ENCODE assay signal across 8 cellular contexts in the genomic region with DNA sequence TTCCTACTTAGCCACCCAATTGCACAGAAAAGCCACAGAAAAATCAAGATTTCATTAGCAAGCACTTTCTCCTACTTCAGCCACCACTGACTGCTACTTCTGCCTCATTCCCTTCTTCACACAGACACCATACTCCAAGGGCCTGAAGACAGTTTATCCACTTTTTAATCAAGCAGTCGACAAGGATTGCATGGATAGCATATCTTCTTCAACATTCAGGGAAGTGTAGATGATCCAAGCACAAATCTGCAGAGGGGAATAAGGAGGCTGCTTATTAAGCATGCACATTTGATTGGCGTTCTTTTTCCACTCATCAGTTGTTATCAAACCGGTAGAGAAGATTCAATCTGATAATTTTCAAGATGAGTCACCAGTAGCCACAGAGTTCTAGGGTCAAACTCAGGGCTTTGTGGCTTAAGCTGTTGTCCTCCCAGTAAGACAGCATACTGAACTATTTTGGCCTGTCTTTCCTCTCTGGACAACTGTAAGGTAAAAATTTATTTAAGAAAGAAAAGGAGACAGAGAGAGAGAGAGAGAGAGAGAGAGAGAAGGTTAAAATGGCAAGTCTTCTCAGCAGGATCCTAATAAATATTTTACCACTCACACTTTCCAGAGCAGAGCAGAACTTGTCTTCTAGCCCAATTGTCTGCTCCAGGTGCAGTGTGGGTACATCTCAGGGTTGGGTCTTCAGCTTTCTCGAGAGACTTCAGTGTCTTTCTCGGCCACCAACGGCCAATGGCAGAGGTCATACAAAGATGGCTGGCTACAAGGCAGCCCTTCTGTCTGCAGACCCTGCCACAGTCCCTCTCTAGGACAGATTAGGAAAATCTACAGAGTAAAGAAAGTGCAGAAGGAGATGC.
A peak's percentile ranks its signal among the peaks of the same experiment; 100 is the strongest.
DNase-seq lines count a peak whose midpoint lies in the region; ATAC-seq and TF ChIP-seq lines count a peak whose summit lies in the region.

No MANE protein-coding gene starts in this region.

- H3K36me3 Mint-ChIP-seq in effector memory CD8-positive, alpha-beta T cell (ENCODE audit: insufficient read depth) = peaks cover 4% of the 10 kb centered on the region
- H3K36me3 Mint-ChIP-seq in H9 (ENCODE audit: insufficient read depth in 1 of 3, low read depth in 3 of 3) = no peaks in the 10 kb centered on the region

- H3K36me3 ChIP-seq in IMR-90 (ENCODE audit: control insufficient read depth, insufficient read depth, low read length) = no peaks in the 10 kb centered on the region

- no peak overlapping the region for H3K18ac ChIP-seq in IMR-90 (ENCODE audit: low read depth, low read length)
- H3K18ac ChIP-seq in H9 (ENCODE audit: insufficient read length, low read depth, low read length) = no peak overlapping the region

- TF ChIP-seq CTCF in GM13976 (IDR thresholded peaks at IDR 0.05; ENCODE audit: borderline replicate concordance, control extremely low read depth, extremely low read depth, insufficient read depth, missing control alignments) = no peak
- no peak for TF ChIP-seq CTCF in IMR-90 (conservative IDR thresholded peaks at IDR 0.05; ENCODE audit: low read depth, low read length)
- TF ChIP-seq CTCF in H9 (conservative IDR thresholded peaks at IDR 0.05) = no peak

- no peaks in the 10 kb centered on the region for H3K23me2 ChIP-seq in H9 (ENCODE audit: insufficient read length, low read depth, low read length, poor library complexity, severe bottlenecking)

- no peak overlapping the region for H2BK15ac ChIP-seq in IMR-90 (ENCODE audit: low read depth, low read length)
- H2BK15ac ChIP-seq in H9 (ENCODE audit: low read depth, low read length) = no peak overlapping the region

- peaks cover 3% of the 10 kb centered on the region for H3K9me1 ChIP-seq in IMR-90 (ENCODE audit: insufficient read depth, low read length)

- H3T11ph ChIP-seq in H9 (ENCODE audit: low read length) = no peak overlapping the region

- H4K91ac ChIP-seq in IMR-90 (ENCODE audit: insufficient read depth, low read depth, low read length) (no peak overlapping the region), H9 (ENCODE audit: insufficient read length, low read depth, low read length) (no peak overlapping the region)

- H3K9me3 ChIP-seq in IMR-90 (ENCODE audit: control insufficient read depth, insufficient read depth, low read length) = no peaks in the 10 kb centered on the region
- no peaks in the 10 kb centered on the region for H3K9me3 ChIP-seq in H9 (ENCODE audit: control insufficient read depth, low read depth, low read length)

- no TSS peak for BruUV-seq in IMR-90 (replicated peaks; lab: Mats Ljungman, UMichigan)

- H2BK12ac ChIP-seq in H9 (ENCODE audit: insufficient read length, low read depth, low read length) = no peak overlapping the region

- no peak overlapping the region for H2AK9ac ChIP-seq in IMR-90 (replicated peaks; ENCODE audit: low read depth, low read length, poor library complexity)

- CTCF ChIA-PET in IMR-90 (lab: Yijun Ruan, JAX) = no interaction called here

- H2AFZ ChIP-seq in IMR-90 (replicated peaks; ENCODE audit: low read length, poor library complexity) (no peak overlapping the region), H9 (ENCODE audit: low read length) (no peak overlapping the region)

- H2BK120ac ChIP-seq in IMR-90 (ENCODE audit: low read depth, low read length) = no peak overlapping the region
- no peak overlapping the region for H2BK120ac ChIP-seq in H9 (ENCODE audit: low read depth, low read length, poor library complexity, severe bottlenecking)

- H3K79me1 ChIP-seq in IMR-90 (ENCODE audit: low read depth in 1 of 2, low read length in 2 of 2) = no peaks in the 10 kb centered on the region
- no peaks in the 10 kb centered on the region for H3K79me1 ChIP-seq in H9 (ENCODE audit: insufficient read depth, low read depth, low read length, poor library complexity, severe bottlenecking)

- H3K23ac ChIP-seq in IMR-90 (ENCODE audit: low read depth, low read length) (no peak overlapping the region), H9 (ENCODE audit: insufficient read length, low read depth, low read length) (no peak overlapping the region)

- intact Hi-C loops in IMR-90 (cut with micrococcal nuclease) = no loop called here
- intact Hi-C loops in left ventricle myocardium superior (cut with micrococcal nuclease) = no loop called here

- no peaks in the 10 kb centered on the region for H3K79me2 ChIP-seq in H9 (ENCODE audit: insufficient read depth, low read length)

- H3K27me3 ChIP-seq in IMR-90 (ENCODE audit: control insufficient read depth, insufficient read depth, low read length) = peaks cover 4% of the 10 kb centered on the region; the same call in 1 of the 2 replicates
- H3K27me3 ChIP-seq in H9 (ENCODE audit: insufficient read depth, low read length) = no peaks in the 10 kb centered on the region

- H4K5ac ChIP-seq in IMR-90 (ENCODE audit: low read depth, low read length) (no peak overlapping the region), H9 (ENCODE audit: insufficient read length, low read depth, low read length) (no peak overlapping the region)

- no peak overlapping the region for H3K4me3 ChIP-seq in IMR-90 (ENCODE audit: insufficient read depth, low read depth, low read length)

- no peaks in the 10 kb centered on the region for H3K9me3 Mint-ChIP-seq in effector memory CD8-positive, alpha-beta T cell
- H3K9me3 Mint-ChIP-seq in H9 = no peaks in the 10 kb centered on the region

- H2BK20ac ChIP-seq in IMR-90 (ENCODE audit: low read depth, low read length) = no peak overlapping the region
- H2BK20ac ChIP-seq in H9 (ENCODE audit: low read depth, low read length, poor library complexity, severe bottlenecking) = no peak overlapping the region

- in situ Hi-C loops in GM13976 (cut with MboI; ENCODE audit: low sequenced_read_pairs, unreplicated experiment) = no loop called here
- in situ Hi-C loops in IMR-90 (cut with MboI; ENCODE audit: low sequenced_read_pairs) = no loop called here

- TF ChIP-seq RAD21 in IMR-90 (IDR thresholded peaks at IDR 0.05; ENCODE audit: low read length) = no peak

- H3K4me2 ChIP-seq in IMR-90 (ENCODE audit: low read depth, low read length) (peak overlapping the region; percentile 40), H9 (ENCODE audit: insufficient read depth, insufficient read length, low read length) (no peak overlapping the region)

- H3K14ac ChIP-seq in IMR-90 (replicated peaks; ENCODE audit: low read depth, low read length) (no peak overlapping the region), H9 (ENCODE audit: insufficient read depth, low read length) (no peak overlapping the region)

- peaks cover 19 to 23% of the 10 kb centered on the region in 2 donors for H3K4me1 Mint-ChIP-seq in effector memory CD8-positive, alpha-beta T cell (ENCODE audit: low read depth in 2 of 2)
- peaks cover 4 to 9% of the 10 kb centered on the region in 2 experiments for H3K4me1 Mint-ChIP-seq in H9

- H3K27ac Mint-ChIP-seq in effector memory CD8-positive, alpha-beta T cell = peak overlapping the region; percentile 83 to 84
- H3K27ac Mint-ChIP-seq in H9 = no peak overlapping the region; a peak in 1 of 7 replicates

- dilution Hi-C loops in IMR-90 (cut with HindIII; ENCODE audit: low sequenced_read_pairs, unreplicated experiment) = no loop called here

- H4K20me1 ChIP-seq in IMR-90 (ENCODE audit: insufficient read depth, low read length) (no peaks in the 10 kb centered on the region), H9 (ENCODE audit: control insufficient read depth, insufficient read depth, insufficient read length) (no peaks in the 10 kb centered on the region)

- WGBS in IMR-90 (ENCODE audit: extremely low coverage in 2 of 2, insufficient read length in 1 of 2), 2 experiments = no CpG with 5 or more reads among the region's 6 CpGs
- WGBS in H9 (ENCODE audit: extremely low coverage, insufficient read length, low lambda C conversion rate) = no CpG with 5 or more reads among the region's 6 CpGs

- H2AK5ac ChIP-seq in IMR-90 (ENCODE audit: low read depth, low read length) (no peak overlapping the region), H9 (ENCODE audit: insufficient read length, low read length) (no peak overlapping the region)

- 0 out of 2 replicates have a peak, but pooled peaks cover 3% of the 10 kb centered on the region for H3K4me1 ChIP-seq in IMR-90 (ENCODE audit: control insufficient read depth, insufficient read depth, low read length)
- H3K4me1 ChIP-seq in H9 (ENCODE audit: insufficient read depth, low read length) = no peaks in the 10 kb centered on the region; the same call in 1 of the 2 replicates

- ATAC-seq in GM21529 (IDR thresholded peaks at IDR 0.05; ENCODE audit: unreplicated experiment) (peak; percentile 98), IMR-90 (ENCODE audit: low read depth) (no peak; the same call in 1 of the 2 replicates), left ventricle myocardium superior (no peak)
- peak; percentile 62 for ATAC-seq in effector memory CD8-positive, alpha-beta T cell (replicated peaks)

- H2BK5ac ChIP-seq in IMR-90 (ENCODE audit: low read depth, low read length, poor library complexity, severe bottlenecking) (no peak overlapping the region), H9 (ENCODE audit: insufficient read length, low read length) (no peak overlapping the region)

- H3K56ac ChIP-seq in IMR-90 (ENCODE audit: extremely low read depth, insufficient read depth, low read length) (no peak overlapping the region), H9 (ENCODE audit: insufficient read length, low read depth, low read length) (no peak overlapping the region)

- H3K9ac ChIP-seq in IMR-90 (ENCODE audit: low read depth, low read length) (no peak overlapping the region), H9 (ENCODE audit: extremely low read depth, insufficient read length, low read length) (no peak overlapping the region)

- H4K8ac ChIP-seq in IMR-90 (ENCODE audit: low read depth in 2 of 2, low read length in 2 of 2) (no peak overlapping the region), H9 (replicated peaks; ENCODE audit: insufficient read length, low read depth, low read length) (no peak overlapping the region)

- POLR2A ChIA-PET in IMR-90 (lab: Charles Lee; ENCODE audit: unreplicated experiment) = no interaction called here

- H3K4ac ChIP-seq in IMR-90 (ENCODE audit: low read depth, low read length) (0 out of 2 replicates have a peak overlapping the region, but pooled peaks have one; percentile 2), H9 (ENCODE audit: low read depth, low read length) (no peak overlapping the region)

- H3K27me3 Mint-ChIP-seq in effector memory CD8-positive, alpha-beta T cell = no peaks in the 10 kb centered on the region
- H3K27me3 Mint-ChIP-seq in H9 (ENCODE audit: low read depth) = peaks cover 2% of the 10 kb centered on the region; the same call in 1 of the 2 replicates

- H3K27ac ChIP-seq in IMR-90 (ENCODE audit: insufficient read depth, low read length) (no peak overlapping the region), H9 (ENCODE audit: insufficient read length, low read depth, low read length) (no peak overlapping the region), substantia nigra (ENCODE audit: low read depth, low read length, poor library complexity, severe bottlenecking) (no peak overlapping the region)

- H3K4me3 Mint-ChIP-seq in effector memory CD8-positive, alpha-beta T cell = peak overlapping the region; percentile 11 to 51
- no peak overlapping the region for H3K4me3 Mint-ChIP-seq in H9

- no peak for TF ChIP-seq POLR2A in IMR-90 (IDR thresholded peaks at IDR 0.05; ENCODE audit: low read depth, low read length)

- DNase-seq in GM13976 (ENCODE audit: low spot score) (peak; percentile 59), IMR-90 (peak; percentile 9), H9 (no peak), NCI-H128 (lab: John Stamatoyannopoulos, UW; ENCODE audit: unreplicated experiment) (no peak), left ventricle myocardium superior (no peak), substantia nigra (lab: John Stamatoyannopoulos, UW) (no peak)
- DNase-seq in effector memory CD8-positive, alpha-beta T cell = no peak

Comparison
In these comparisons a context has a peak if more than half of its experiments do, and no peak if none do; other contexts are left out.
1. DNase-seq: peak in GM13976 (single experiment) and IMR-90 (single experiment); none in effector memory CD8-positive, alpha-beta T cell (0 of 3), H9 (single experiment), NCI-H128 (single experiment), left ventricle myocardium superior (single experiment) and substantia nigra (0 of 49).
2. ATAC-seq: peak in GM21529 (single experiment) and effector memory CD8-positive, alpha-beta T cell (single experiment); none in IMR-90 (single experiment) and left ventricle myocardium superior (single experiment).
3. H3K27ac Mint-ChIP-seq: peak in effector memory CD8-positive, alpha-beta T cell (2 of 2); none in H9 (0 of 3).
4. H3K4me3 Mint-ChIP-seq: peak in effector memory CD8-positive, alpha-beta T cell (2 of 2); none in H9 (0 of 2).